14 cellular contexts compared by ENCODE assay signal in genomic region chr9:121371495-121371911, GRCh38. TPM values are rescaled to one million over a fixed set of nuclear protein-coding genes. Genes with fewer than 3 reads are reported as not detected.
DNase-seq lines count a peak whose midpoint lies in the region; ATAC-seq and TF ChIP-seq lines count a peak whose summit lies in the region.
"Had no signal": no experiment of that assay in that cellular context is flagged by ENCODE, and none has a peak within 500 bp of the region (broad histone marks: within the 10 kb centered on the region; RNA-seq: fewer than 3 reads in every experiment).

No MANE protein-coding gene starts in this region.

- H3K27ac ChIP-seq in breast epithelium = peak overlapping the region; percentile 96 to 99
- H3K27ac ChIP-seq: cardiac muscle cell, SJSA1 had no signal

- no peak for ATAC-seq in natural killer cell
- no peak for ATAC-seq in GM21390 (IDR thresholded peaks at IDR 0.05; ENCODE audit: unreplicated experiment)

- intact Hi-C loops in activated naive CD4-positive, alpha-beta T cell treated with anti-CD3 and anti-CD28 coated beads for 36 hours (cut with micrococcal nuclease) = loop anchor here (2.0 to 5.0 kb wide), 3 partner anchors 29 to 249 kb away; partner anchors contain the start of gene RAB14
- intact Hi-C loops in breast epithelium (cut with DNase I; ENCODE audit: low total_unique reads) (loop anchor here (5.0 kb wide), 1 partner anchor 49 kb away; no protein-coding TSS in a partner anchor), natural killer cell (cut with micrococcal nuclease) (no loop called here)

- H3K36me3 Mint-ChIP-seq in activated naive CD4-positive, alpha-beta T cell treated with anti-CD3 and anti-CD28 coated beads for 36 hours (ENCODE audit: low read depth) = peaks cover 4% of the 10 kb centered on the region
- H3K36me3 Mint-ChIP-seq in natural killer cell (no peaks in the 10 kb centered on the region), type B pancreatic cell (no peaks in the 10 kb centered on the region)

- H3K27ac Mint-ChIP-seq in activated naive CD4-positive, alpha-beta T cell treated with anti-CD3 and anti-CD28 coated beads for 36 hours = peak overlapping the region; percentile 51
- H3K27ac Mint-ChIP-seq in natural killer cell = peak overlapping the region; percentile 93 to 94
- no peak overlapping the region for H3K27ac Mint-ChIP-seq in type B pancreatic cell

- TF ChIP-seq POLR2A in breast epithelium (IDR thresholded peaks at IDR 0.05) = no peak

- no peaks in the 10 kb centered on the region for H3K36me3 ChIP-seq in breast epithelium
- H3K36me3 ChIP-seq: cardiac muscle cell had no signal

- no peak overlapping the region for H3K4me3 ChIP-seq in breast epithelium
- H3K4me3 ChIP-seq: cardiac muscle cell, SJSA1 had no signal

- CTCF ChIA-PET in activated naive CD4-positive, alpha-beta T cell treated with anti-CD3 and anti-CD28 coated beads for 36 hours (lab: Charles Lee) = interaction anchor here (1.2 to 2.9 kb wide), 3 partner anchors 26 to 158 kb away, joined by 3 to 10 read pairs (median 3); no protein-coding TSS in a partner anchor

- DNase-seq in activated naive CD4-positive, alpha-beta T cell treated with anti-CD3 and anti-CD28 coated beads for 36 hours = no peak
- DNase-seq in activated naive CD4-positive, alpha-beta T cell treated with anti-CD3 and anti-CD28 coated beads, Interleukin-2, amount 50 U/mL, for 16 hours = no peak
- DNase-seq in breast epithelium (ENCODE audit: low spot score in 2 of 2) = no peak
- DNase-seq in natural killer cell = no peak
- no peak for DNase-seq in type B pancreatic cell (ENCODE audit: extremely low spot score, unreplicated experiment)
- no peak for DNase-seq in stimulated activated CD4-positive, alpha-beta T cell treated with anti-CD3 and anti-CD28 coated beads, Interleukin-4, amount 100 ng/mL, for 1 hour
- no peak for DNase-seq in RKO (ENCODE audit: low spot score)
- DNase-seq: activated CD4-positive, alpha-beta T cell treated with anti-CD3 and anti-CD28 coated beads, Interleukin-2, amount 50 U/mL, for 1 hour; KBM-7; stimulated activated CD4-positive, alpha-beta T cell treated with anti-CD3 and anti-CD28 coated beads, Interleukin-12 subunit alpha, Interleukin-12 subunit beta, amount 100 ng/mL, for 4 hours; stimulated activated naive CD4-positive, alpha-beta T cell had no signal

- TF ChIP-seq CTCF in breast epithelium (IDR thresholded peaks at IDR 0.05) (no peak), natural killer cell (IDR thresholded peaks at IDR 0.05) (no peak), type B pancreatic cell (conservative IDR thresholded peaks at IDR 0.05) (no peak)

- peaks cover 31% of the 10 kb centered on the region for H3K4me1 Mint-ChIP-seq in activated naive CD4-positive, alpha-beta T cell treated with anti-CD3 and anti-CD28 coated beads for 36 hours (ENCODE audit: low read depth)
- H3K4me1 Mint-ChIP-seq in natural killer cell (peaks cover 40 to 53% of the 10 kb centered on the region in 2 donors), type B pancreatic cell (ENCODE audit: unreplicated experiment) (peaks cover 35% of the 10 kb centered on the region)

- no peaks in the 10 kb centered on the region for H3K9me3 ChIP-seq in breast epithelium
- H3K9me3 ChIP-seq: SJSA1 had no signal

- H3K27me3 ChIP-seq in breast epithelium = no peaks in the 10 kb centered on the region
- H3K27me3 ChIP-seq: cardiac muscle cell, SJSA1 had no signal

- no peaks in the 10 kb centered on the region for H3K27me3 Mint-ChIP-seq in activated naive CD4-positive, alpha-beta T cell treated with anti-CD3 and anti-CD28 coated beads for 36 hours (ENCODE audit: low read depth)
- H3K27me3 Mint-ChIP-seq in natural killer cell (ENCODE audit: low read depth in 2 of 2) (no peaks in the 10 kb centered on the region), type B pancreatic cell (peaks cover 5% of the 10 kb centered on the region)

- peak overlapping the region; percentile 44 for H3K4me3 Mint-ChIP-seq in activated naive CD4-positive, alpha-beta T cell treated with anti-CD3 and anti-CD28 coated beads for 36 hours
- H3K4me3 Mint-ChIP-seq in natural killer cell (peak overlapping the region; percentile 74), type B pancreatic cell (peak overlapping the region; percentile 76)

- H3K9me3 Mint-ChIP-seq in activated naive CD4-positive, alpha-beta T cell treated with anti-CD3 and anti-CD28 coated beads for 36 hours = no peaks in the 10 kb centered on the region
- H3K9me3 Mint-ChIP-seq in natural killer cell = peaks cover 0 to 3% of the 10 kb centered on the region in 2 donors
- no peaks in the 10 kb centered on the region for H3K9me3 Mint-ChIP-seq in type B pancreatic cell

- peaks cover 4 to 25% of the 10 kb centered on the region in 2 donors for H3K4me1 ChIP-seq in breast epithelium

RNA-seq across cellular contexts. Expression of gene STOM, which starts 1.5 kb away (rescaled TPM):
- total RNA-seq in activated naive CD4-positive, alpha-beta T cell treated with anti-CD3 and anti-CD28 coated beads for 36 hours = 10 to 100 TPM; 34.0 to 37.7 TPM
- total RNA-seq in breast epithelium (100 to 1,000 TPM; 263 to 444 (median 334) TPM), natural killer cell (100 to 1,000 TPM; 185 to 241 (median 189) TPM), type B pancreatic cell (ENCODE audit: low replicate concordance) (30.7 and 35.3 TPM in 2 replicates)
